Comparison of ENCODE assay signal across 11 cellular contexts in genomic region chr5:170221319-170221718, GRCh38. TPM values are rescaled to one million over a fixed set of nuclear protein-coding genes. Genes with fewer than 3 reads are reported as not detected.
DNase-seq lines count a peak whose midpoint lies in the region; ATAC-seq, FAIRE-seq and TF ChIP-seq lines count a peak whose summit lies in the region.
"Had no signal": no experiment of that assay in that cellular context is flagged by ENCODE, and none has a peak within 500 bp of the region (broad histone marks: within the 10 kb centered on the region; RNA-seq: fewer than 3 reads in every experiment).

No MANE protein-coding gene starts in this region.

- no peak overlapping the region for H4K8ac ChIP-seq in H1 (ENCODE audit: extremely low read depth, insufficient read depth, low read length)

- no peaks in the 10 kb centered on the region for H3K9me2 ChIP-seq in DOHH2 (replicated peaks; ENCODE audit: control insufficient read depth, low read length)

- H3K27me3 ChIP-seq in DOHH2 (ENCODE audit: control insufficient read depth, low read length) (peaks cover 11% of the 10 kb centered on the region), H1 (replicated peaks in 1 of 4; ENCODE audit: control insufficient read depth in 3 of 4, extremely low read depth in 1 of 4, insufficient read depth in 3 of 4, low read length in 3 of 4) (peaks cover 0 to 19% (median 5%) of the 10 kb centered on the region in 4 experiments; a peak in 5 of 7 replicates)

- H3K9ac ChIP-seq in H1 (replicated peaks in 1 of 4; ENCODE audit: extremely low read depth in 1 of 4, low read depth in 3 of 4, low read length in 3 of 4): no peak overlapping the region

- H4K20me1 ChIP-seq in DOHH2 (ENCODE audit: control insufficient read depth, insufficient read depth, low read depth, low read length): no peaks in the 10 kb centered on the region
- peaks cover 0 to 1% of the 10 kb centered on the region in 2 experiments for H4K20me1 ChIP-seq in H1 (replicated peaks in 1 of 2; ENCODE audit: control insufficient read depth in 1 of 2, insufficient read depth in 2 of 2, low read length in 2 of 2)

- no peaks in the 10 kb centered on the region for H3K9me3 ChIP-seq in DOHH2 (ENCODE audit: control insufficient read depth, insufficient read depth, low read length)
- H3K9me3 ChIP-seq in H1 (ENCODE audit: insufficient read depth in 2 of 2, low read depth in 1 of 2, low read length in 1 of 2): no peaks in the 10 kb centered on the region
- H3K9me3 ChIP-seq: Caco-2 had no signal

- H2BK12ac ChIP-seq in H1 (ENCODE audit: low read depth, low read length): no peak overlapping the region

- no peaks in the 10 kb centered on the region for H3K9me3 Mint-ChIP-seq in nephron progenitor cell
- H3K9me3 Mint-ChIP-seq in activated CD8-positive, alpha-beta memory T cell treated with anti-CD3 and anti-CD28 coated beads, Interleukin-2, amount 10 ng/mL, durations not matched to agents 7 days and 5 days (ENCODE audit: low read depth): no peaks in the 10 kb centered on the region

- H3K4me3 Mint-ChIP-seq in nephron progenitor cell: no peak overlapping the region
- H3K4me3 Mint-ChIP-seq in activated CD8-positive, alpha-beta memory T cell treated with anti-CD3 and anti-CD28 coated beads, Interleukin-2, amount 10 ng/mL, durations not matched to agents 7 days and 5 days: no peak overlapping the region

- ATAC-seq in esophagus mucosa: no peak
- ATAC-seq in activated CD8-positive, alpha-beta memory T cell treated with anti-CD3 and anti-CD28 coated beads, Interleukin-2, amount 10 ng/mL, durations not matched to agents 7 days and 5 days: no peak
- no peak for ATAC-seq in activated CD4-positive, CD25-positive, alpha-beta regulatory T cell treated with anti-CD3 and anti-CD28 coated beads, Interleukin-2, amount 50 U/mL, for 24 hours
- ATAC-seq in HG02610 (IDR thresholded peaks at IDR 0.05; ENCODE audit: unreplicated experiment): no peak

- H2BK15ac ChIP-seq in H1 (ENCODE audit: low read length): no peak overlapping the region

- no peaks in the 10 kb centered on the region for H3K36me3 ChIP-seq in DOHH2 (ENCODE audit: control insufficient read depth, low read length)
- no peaks in the 10 kb centered on the region for H3K36me3 ChIP-seq in H1 (ENCODE audit: control insufficient read depth in 2 of 4, insufficient read depth in 4 of 4, low read length in 3 of 4)

- no peaks in the 10 kb centered on the region for H3K79me1 ChIP-seq in H1 (ENCODE audit: low read depth, low read length)

- H4K91ac ChIP-seq in H1 (replicated peaks; ENCODE audit: insufficient read length, low read length): no peak overlapping the region

- H2BK120ac ChIP-seq in H1 (replicated peaks; ENCODE audit: low read depth, low read length): no peak overlapping the region

- TF ChIP-seq EP300 in H1 (IDR thresholded peaks at IDR 0.05; ENCODE audit: borderline replicate concordance in 1 of 2, low read depth in 2 of 2, low read length in 2 of 2): no peak; a peak in 1 of 3 replicates

- H3K4me3 ChIP-seq in DOHH2 (ENCODE audit: low read length) (no peak overlapping the region), H1 (ENCODE audit: extremely low read depth in 1 of 4, insufficient read depth in 2 of 4, low read depth in 3 of 4, low read length in 4 of 4) (no peak overlapping the region)

- no peak for TF ChIP-seq POLR2A in H1 (IDR thresholded peaks at IDR 0.05; ENCODE audit: control extremely low read depth in 1 of 2, low read depth in 2 of 2, low read length in 2 of 2)

- no peak overlapping the region for H3K14ac ChIP-seq in H1 (ENCODE audit: insufficient read length)

- DNase-seq in NCI-H1105 treated with DMSO at 0.1 percent for 48 hours (lab: John Stamatoyannopoulos, UW) (peak; percentile 6), H1 (ENCODE audit: low read depth in 1 of 2, low spot score in 2 of 2) (no peak), nephron progenitor cell (no peak)
- no peak for DNase-seq in activated CD8-positive, alpha-beta memory T cell treated with anti-CD3 and anti-CD28 coated beads, Interleukin-2, amount 10 ng/mL, durations not matched to agents 7 days and 5 days
- DNase-seq: activated CD4-positive, alpha-beta T cell treated with anti-CD3 and anti-CD28 coated beads for 4 hours; Caco-2 had no signal

- no peak overlapping the region for H2AFZ ChIP-seq in H1 (ENCODE audit: low read length)

- no peak overlapping the region for H3K27ac Mint-ChIP-seq in nephron progenitor cell
- no peak overlapping the region for H3K27ac Mint-ChIP-seq in activated CD8-positive, alpha-beta memory T cell treated with anti-CD3 and anti-CD28 coated beads, Interleukin-2, amount 10 ng/mL, durations not matched to agents 7 days and 5 days

- WGBS in H1 (ENCODE audit: extremely low coverage in 1 of 2, insufficient coverage in 1 of 2, insufficient read length in 1 of 2, insufficient replicate concordance in 2 of 2, low coverage in 1 of 2, low lambda C conversion rate in 2 of 2, missing lambda C conversion rate in 1 of 2), 2 experiments: 56% methylated on average over 5 of the region's 5 CpGs; no CpG with 5 or more reads in 1 of the 2 experiments

- no peak overlapping the region for H3K4me2 ChIP-seq in DOHH2 (ENCODE audit: low read length)
- peak overlapping the region in 1 of 2 experiments; percentile 9; a peak in 1 of 4 replicates for H3K4me2 ChIP-seq in H1 (ENCODE audit: insufficient read depth in 1 of 2, low read depth in 2 of 2, low read length in 2 of 2)

- H3K23me2 ChIP-seq in H1 (ENCODE audit: low read depth, low read length): no peaks in the 10 kb centered on the region

- no peak overlapping the region for H2BK5ac ChIP-seq in H1 (ENCODE audit: low read depth, low read length)

- H3K79me2 ChIP-seq in DOHH2 (ENCODE audit: control insufficient read depth, low read length): no peaks in the 10 kb centered on the region
- no peaks in the 10 kb centered on the region for H3K79me2 ChIP-seq in H1 (ENCODE audit: control insufficient read depth in 1 of 2, insufficient read depth in 2 of 2, low read length in 2 of 2)

- H3K23ac ChIP-seq in H1 (ENCODE audit: insufficient read length): no peak overlapping the region

- no peaks in the 10 kb centered on the region for H3F3A ChIP-seq in DOHH2 (ENCODE audit: control insufficient read depth, insufficient read depth)

- H3K27ac ChIP-seq in DOHH2 (ENCODE audit: low read depth, low read length) (no peak overlapping the region), H1 (ENCODE audit: low read depth, low read length) (no peak overlapping the region)

- H2BK20ac ChIP-seq in H1 (ENCODE audit: low read length): no peak overlapping the region

- H3K4ac ChIP-seq in H1 (replicated peaks; ENCODE audit: insufficient read length, low read depth, low read length): no peak overlapping the region

- POLR2A ChIA-PET in H1 (lab: Charles Lee; ENCODE audit: partially characterized antibody): no interaction called here

- peaks cover 65% of the 10 kb centered on the region for H3K4me1 Mint-ChIP-seq in nephron progenitor cell
- H3K4me1 Mint-ChIP-seq in activated CD8-positive, alpha-beta memory T cell treated with anti-CD3 and anti-CD28 coated beads, Interleukin-2, amount 10 ng/mL, durations not matched to agents 7 days and 5 days: peaks cover 3% of the 10 kb centered on the region

- FAIRE-seq in H1 (lab: Jason Lieb, UNC): peak; percentile 69

- no peak overlapping the region for H3K18ac ChIP-seq in H1 (ENCODE audit: extremely low read depth, low read length)

- H3K56ac ChIP-seq in H1 (replicated peaks; ENCODE audit: insufficient read length, low read depth, low read length): no peak overlapping the region

- no peak overlapping the region for H2AK5ac ChIP-seq in H1 (ENCODE audit: low read depth, low read length)

- CTCF ChIA-PET in H1 (lab: Charles Lee; ENCODE audit: partially characterized antibody): interaction anchor here (0.7 to 12.7 kb wide), 17 partner anchors 10 to 548 kb away, joined by 3 to 151 read pairs (median 3); no protein-coding TSS in a partner anchor
- CTCF ChIA-PET in activated CD8-positive, alpha-beta memory T cell treated with anti-CD3 and anti-CD28 coated beads, Interleukin-2, amount 10 ng/mL, durations not matched to agents 7 days and 5 days (lab: Charles Lee): interaction anchor here (0.7 to 9.9 kb wide), 2 partner anchors 45 to 118 kb away, joined by 3 to 205 read pairs; no protein-coding TSS in a partner anchor

- H4K5ac ChIP-seq in H1 (ENCODE audit: insufficient read length, low read depth, low read length): no peak overlapping the region

- H3K27me3 Mint-ChIP-seq in nephron progenitor cell (ENCODE audit: low read depth, poor library complexity): no peaks in the 10 kb centered on the region
- peaks cover 2% of the 10 kb centered on the region for H3K27me3 Mint-ChIP-seq in activated CD8-positive, alpha-beta memory T cell treated with anti-CD3 and anti-CD28 coated beads, Interleukin-2, amount 10 ng/mL, durations not matched to agents 7 days and 5 days

- H3K4me1 ChIP-seq in DOHH2 (ENCODE audit: control insufficient read depth, low read length) (peaks cover 8% of the 10 kb centered on the region), H1 (replicated peaks in 1 of 4; ENCODE audit: control insufficient read depth in 3 of 4, insufficient read depth in 4 of 4, low read length in 3 of 4) (peaks cover 0 to 10% (median 4%) of the 10 kb centered on the region in 4 experiments; a peak in 4 of 7 replicates)
- H3K4me1 ChIP-seq: Caco-2 had no signal

- TF ChIP-seq CTCF in DOHH2 (IDR thresholded peaks at IDR 0.05; ENCODE audit: low read depth, low read length, poor library complexity, severe bottlenecking) (peak; percentile 11), H1 (IDR thresholded peaks at IDR 0.05; ENCODE audit: control extremely low read depth in 1 of 3, insufficient read depth in 1 of 3, low read depth in 1 of 3, low read length in 3 of 3) (peak in 2 of 3 experiments; percentile 17 to 32; a peak in 2 of 4 replicates), nephron progenitor cell (IDR thresholded peaks at IDR 0.05) (peak; percentile 12)

- peak; percentile 12 to 21; a peak in 1 of 4 replicates for TF ChIP-seq RAD21 in H1 (IDR thresholded peaks at IDR 0.05 in 1 of 2, conservative IDR thresholded peaks at IDR 0.05 in 1 of 2; ENCODE audit: low read depth in 2 of 2, low read length in 2 of 2)

- no peaks in the 10 kb centered on the region for H3K36me3 Mint-ChIP-seq in nephron progenitor cell (ENCODE audit: low read depth)
- H3K36me3 Mint-ChIP-seq in activated CD8-positive, alpha-beta memory T cell treated with anti-CD3 and anti-CD28 coated beads, Interleukin-2, amount 10 ng/mL, durations not matched to agents 7 days and 5 days: no peaks in the 10 kb centered on the region

RNA-seq across cellular contexts. Expression of gene C5orf58, which starts 11.5 kb away (rescaled TPM):
- 1.4 and 1.6 TPM in 2 replicates for total RNA-seq in H1 (2021; fragmentation: NEBNext Ultra II Directional; extraction: Animal tissue kit (Norgen Biotek cat#: 25700))
- polyA plus RNA-seq in H1 (2011; rRNA removed): 0.17 and 0.24 TPM in 2 replicates
- 0.30 TPM for polyA plus RNA-seq in H1 (2011; cell fraction: cytosol; rRNA removed)
- 0.20 TPM for polyA plus RNA-seq in H1 (2011; cell fraction: nucleus; rRNA removed)
- polyA plus RNA-seq in H1 (2012, experiment 1 of 2): not detected in 4 replicates
- polyA plus RNA-seq in H1 (2012, experiment 2 of 2): not detected
- polyA plus RNA-seq in H1 (2013, experiment 1 of 2): 1.6 TPM
- polyA plus RNA-seq in H1 (2013, experiment 2 of 2): 1.1 TPM
- polyA minus RNA-seq in H1 (2011; rRNA and poly(A)+ RNA removed): not detected in 2 replicates
- not detected for polyA minus RNA-seq in H1 (2011; cell fraction: cytosol; rRNA and poly(A)+ RNA removed)
- not detected for polyA minus RNA-seq in H1 (2011; cell fraction: nucleus; rRNA and poly(A)+ RNA removed)
- not detected for total RNA-seq in esophagus mucosa
- not detected for total RNA-seq in activated CD8-positive, alpha-beta memory T cell treated with anti-CD3 and anti-CD28 coated beads, Interleukin-2, amount 10 ng/mL, durations not matched to agents 7 days and 5 days
- total RNA-seq: Caco-2 had no signal
- polyA plus RNA-seq: adipose tissue had no signal
